In the genomic region with DNA sequence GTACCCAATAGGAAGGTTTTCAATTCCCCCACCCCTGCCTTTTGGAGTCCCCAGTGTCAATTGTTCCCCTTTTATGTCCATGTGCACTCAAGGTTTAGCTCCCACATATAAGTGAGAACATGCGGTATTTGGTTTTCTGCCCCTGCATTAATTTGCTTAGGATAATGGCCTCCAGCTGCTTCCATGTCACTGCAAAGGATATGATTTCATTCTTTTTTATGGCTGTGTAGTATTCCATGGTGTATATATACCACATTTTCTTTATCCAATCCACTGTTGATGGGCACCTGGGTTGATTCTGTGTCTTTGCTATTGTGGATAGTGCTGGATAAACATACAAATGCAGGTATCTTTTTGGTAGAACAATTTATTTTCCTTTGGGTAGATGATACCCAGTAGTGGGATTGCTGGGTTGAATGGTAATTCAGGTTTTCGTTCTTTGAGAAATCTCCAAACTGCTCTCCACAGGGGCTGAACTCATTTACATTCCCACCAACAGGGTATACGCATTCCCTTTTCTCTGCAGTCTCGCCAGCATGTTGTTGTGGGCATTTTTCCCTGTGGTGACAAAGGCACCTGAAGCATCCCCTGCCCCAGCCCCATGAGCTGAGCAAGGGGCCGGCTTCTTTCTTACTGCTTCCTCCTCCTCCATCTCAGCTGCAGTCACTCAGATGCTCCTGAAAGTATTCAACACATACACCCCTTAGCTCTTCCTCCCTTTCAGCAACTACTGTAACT, we compare ENCODE assay signal across 20 cellular contexts.
"Had no signal": no experiment of that assay in that cellular context is flagged by ENCODE, and none has a peak within 500 bp of the region (broad histone marks: within the 10 kb centered on the region; RNA-seq: fewer than 3 reads in every experiment).

No MANE protein-coding gene starts in this region.

- H3K36me3 ChIP-seq: left lung, lower lobe of right lung, neutrophil, right lobe of liver, tibial artery, upper lobe of left lung, uterus had no signal

- H3K27ac ChIP-seq: coronary artery, hepatocyte, left lung, lower lobe of right lung, neutrophil, psoas muscle, right lobe of liver, tibial artery, upper lobe of left lung, uterus had no signal

- H3K36me3 Mint-ChIP-seq: immature natural killer cell; naive thymus-derived CD4-positive, alpha-beta T cell; stimulated activated memory B cell treated with anti-CD40 and anti-IgM and Interleukin-4, amounts not matched to agents 10 μg/mL and 1 μg/mL and 100 μg/mL, for 72 hours had no signal

- H3K9me3 Mint-ChIP-seq: immature natural killer cell; naive thymus-derived CD4-positive, alpha-beta T cell had no signal

- H3K4me3 Mint-ChIP-seq: immature natural killer cell; naive thymus-derived CD4-positive, alpha-beta T cell; stimulated activated memory B cell treated with anti-CD40 and anti-IgM and Interleukin-4, amounts not matched to agents 10 μg/mL and 1 μg/mL and 100 μg/mL, for 72 hours; stimulated activated naive CD8-positive, alpha-beta T cell treated with anti-CD3 and anti-CD28 coated beads, Interleukin-15, Interleukin-2, amounts not matched to agents 100 ng/mL and 50 ng/mL, for 24 hours had no signal

- ATAC-seq: left lung; lower lobe of right lung; naive thymus-derived CD4-positive, alpha-beta T cell; psoas muscle; stimulated activated memory B cell treated with anti-CD40 and anti-IgM and Interleukin-4, amounts not matched to agents 10 μg/mL and 1 μg/mL and 100 μg/mL, for 72 hours had no signal

- H3K4me1 ChIP-seq: left lung, lower lobe of right lung, psoas muscle, right lobe of liver, tibial artery, upper lobe of left lung, uterus had no signal

- H3K4me2 ChIP-seq: hepatocyte had no signal

- H2AFZ ChIP-seq: hepatocyte had no signal

- H3K27ac Mint-ChIP-seq: immature natural killer cell; naive thymus-derived CD4-positive, alpha-beta T cell; stimulated activated memory B cell treated with anti-CD40 and anti-IgM and Interleukin-4, amounts not matched to agents 10 μg/mL and 1 μg/mL and 100 μg/mL, for 72 hours; stimulated activated naive CD8-positive, alpha-beta T cell treated with anti-CD3 and anti-CD28 coated beads, Interleukin-15, Interleukin-2, amounts not matched to agents 100 ng/mL and 50 ng/mL, for 24 hours had no signal

- H3K27me3 ChIP-seq: hepatocyte, right lobe of liver, tibial artery, upper lobe of left lung, uterus had no signal

- H3K79me2 ChIP-seq: hepatocyte had no signal

- DNase-seq: effector CD4-positive, alpha-beta T cell; foreskin melanocyte; head of caudate nucleus; immature natural killer cell; left lung; lower lobe of right lung; naive thymus-derived CD4-positive, alpha-beta T cell; psoas muscle; retina; right lobe of liver; stimulated activated CD4-positive, alpha-beta T cell treated with anti-CD3 and anti-CD28 coated beads, Interleukin-4, amount 100 ng/mL, for 1 hour; tibial artery; upper lobe of left lung; uterus had no signal

- H3K9me3 ChIP-seq: left lung, lower lobe of right lung, neutrophil, psoas muscle, right lobe of liver, tibial artery, upper lobe of left lung, uterus had no signal

- H3K4me1 Mint-ChIP-seq: immature natural killer cell; naive thymus-derived CD4-positive, alpha-beta T cell; stimulated activated memory B cell treated with anti-CD40 and anti-IgM and Interleukin-4, amounts not matched to agents 10 μg/mL and 1 μg/mL and 100 μg/mL, for 72 hours had no signal

- FAIRE-seq: keratinocyte had no signal

- H3K4me3 ChIP-seq: coronary artery, hepatocyte, left lung, lower lobe of right lung, psoas muscle, right lobe of liver, tibial artery, upper lobe of left lung, uterus had no signal
